ENCODE assay signal across 10 cellular contexts in the genomic region with DNA sequence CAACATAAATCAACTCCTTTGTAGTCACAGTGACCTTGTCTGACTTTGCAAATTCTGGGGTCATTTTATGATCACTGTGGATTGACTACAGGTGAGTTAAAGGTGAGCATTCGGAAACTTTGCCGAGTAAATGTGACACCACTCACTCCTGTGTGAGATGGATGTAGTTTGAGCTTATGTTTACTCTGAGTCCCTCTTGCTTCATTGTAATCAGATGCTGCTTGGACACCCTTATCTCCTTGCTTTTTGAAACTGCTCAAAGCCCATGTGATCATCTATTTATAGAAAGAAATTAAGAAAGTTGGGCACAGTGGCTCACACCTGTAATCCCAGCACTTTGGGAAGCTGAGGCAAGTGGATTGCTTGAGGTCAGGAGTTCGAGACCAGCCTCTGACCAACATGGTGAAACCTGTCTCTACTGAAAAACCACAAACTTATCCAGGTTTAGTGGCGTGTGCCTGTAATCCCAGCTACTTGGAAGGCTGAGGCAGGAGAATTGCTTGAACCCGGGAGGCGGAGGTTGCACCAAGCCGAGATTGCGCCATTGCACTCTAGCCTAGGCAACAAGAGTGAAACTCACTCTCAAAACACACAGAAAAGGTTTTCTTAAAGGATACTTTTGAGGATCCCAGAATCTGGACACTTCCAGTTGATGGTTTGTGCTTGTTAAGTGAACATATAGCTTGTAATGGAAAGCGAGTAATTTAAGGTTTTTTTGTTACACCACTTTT. TPM values are rescaled to one million over a fixed set of nuclear protein-coding genes. Genes with fewer than 3 reads are reported as not detected.
DNase-seq lines count a peak whose midpoint lies in the region; ATAC-seq and TF ChIP-seq lines count a peak whose summit lies in the region.
"Had no signal": no experiment of that assay in that cellular context is flagged by ENCODE, and none has a peak within 500 bp of the region (broad histone marks: within the 10 kb centered on the region; RNA-seq: fewer than 3 reads in every experiment).

No MANE protein-coding gene starts in this region.

- DNase-seq in stimulated activated naive CD8-positive, alpha-beta T cell treated with anti-CD3 and anti-CD28 coated beads, Interleukin-15, Interleukin-2, amounts not matched to agents 100 U/mL and 50 U/mL, for 24 hours = no peak
- no peak for DNase-seq in dorsolateral prefrontal cortex
- no peak for DNase-seq in natural killer cell
- no peak for DNase-seq in OCI-M1 (lab: John Stamatoyannopoulos, UW)
- no peak for DNase-seq in cerebellum (ENCODE audit: low spot score)
- DNase-seq in SJCRH30 = no peak
- DNase-seq: stimulated activated CD4-positive, alpha-beta T cell treated with anti-CD3 and anti-CD28 coated beads, Interleukin-1b, Interleukin-23, amount 100 ng/mL, for 48 hours had no signal

- no peaks in the 10 kb centered on the region for H3K9me3 ChIP-seq in SJCRH30 (replicated peaks)
- H3K9me3 ChIP-seq: HAP-1 had no signal

- no peak overlapping the region for H3K4me3 Mint-ChIP-seq in stimulated activated naive CD8-positive, alpha-beta T cell treated with anti-CD3 and anti-CD28 coated beads, Interleukin-15, Interleukin-2, amounts not matched to agents 100 ng/mL and 50 ng/mL, for 24 hours
- no peak overlapping the region for H3K4me3 Mint-ChIP-seq in natural killer cell

- ATAC-seq in stimulated activated naive CD8-positive, alpha-beta T cell treated with anti-CD3 and anti-CD28 coated beads, Interleukin-15, Interleukin-2, amounts not matched to agents 100 U/mL and 50 U/mL, for 24 hours = no peak
- ATAC-seq in natural killer cell = no peak
- no peak for ATAC-seq in HG03342 (IDR thresholded peaks at IDR 0.05; ENCODE audit: unreplicated experiment)

- TF ChIP-seq CTCF in dorsolateral prefrontal cortex (IDR thresholded peaks at IDR 0.05 in 54 of 56, conservative IDR thresholded peaks at IDR 0.05 in 2 of 56; ENCODE audit: low read depth in 1 of 56, partially characterized antibody in 56 of 56) = no peak
- TF ChIP-seq CTCF in natural killer cell (IDR thresholded peaks at IDR 0.05) = no peak

- H3K4me1 ChIP-seq in SJCRH30 = peaks cover 13% of the 10 kb centered on the region

- intact Hi-C loops in dorsolateral prefrontal cortex (cut with DNase I) = no loop called here
- intact Hi-C loops in natural killer cell (cut with micrococcal nuclease) = loop anchor here (10.0 kb wide), 1 partner anchor 968 kb away; no protein-coding TSS in a partner anchor

- no peaks in the 10 kb centered on the region for H3K36me3 ChIP-seq in SJCRH30

- H3K27ac Mint-ChIP-seq in stimulated activated naive CD8-positive, alpha-beta T cell treated with anti-CD3 and anti-CD28 coated beads, Interleukin-15, Interleukin-2, amounts not matched to agents 100 ng/mL and 50 ng/mL, for 24 hours = peak overlapping the region; percentile 96
- H3K27ac Mint-ChIP-seq in natural killer cell = peak overlapping the region; percentile 98 to 100

- H3K27ac ChIP-seq in dorsolateral prefrontal cortex (peak overlapping the region in 31 of 59 donors; percentile 8 to 84 (median 65)), SJCRH30 (no peak overlapping the region)

- no peaks in the 10 kb centered on the region for H3K27me3 Mint-ChIP-seq in stimulated activated naive CD8-positive, alpha-beta T cell treated with anti-CD3 and anti-CD28 coated beads, Interleukin-15, Interleukin-2, amounts not matched to agents 100 ng/mL and 50 ng/mL, for 24 hours
- H3K27me3 Mint-ChIP-seq in natural killer cell (ENCODE audit: low read depth in 2 of 2) = no peaks in the 10 kb centered on the region

- H3K4me1 Mint-ChIP-seq in stimulated activated naive CD8-positive, alpha-beta T cell treated with anti-CD3 and anti-CD28 coated beads, Interleukin-15, Interleukin-2, amounts not matched to agents 100 ng/mL and 50 ng/mL, for 24 hours (ENCODE audit: low read depth) = peaks cover 83% of the 10 kb centered on the region
- H3K4me1 Mint-ChIP-seq in natural killer cell = peaks cover 24 to 28% of the 10 kb centered on the region in 2 donors

- H3K27me3 ChIP-seq in dorsolateral prefrontal cortex (no peaks in the 10 kb centered on the region), SJCRH30 (no peaks in the 10 kb centered on the region)

- H3K36me3 Mint-ChIP-seq in stimulated activated naive CD8-positive, alpha-beta T cell treated with anti-CD3 and anti-CD28 coated beads, Interleukin-15, Interleukin-2, amounts not matched to agents 100 ng/mL and 50 ng/mL, for 24 hours (ENCODE audit: low read depth) = peaks cover 4% of the 10 kb centered on the region
- H3K36me3 Mint-ChIP-seq in natural killer cell = no peaks in the 10 kb centered on the region

- H3K9me3 Mint-ChIP-seq in stimulated activated naive CD8-positive, alpha-beta T cell treated with anti-CD3 and anti-CD28 coated beads, Interleukin-15, Interleukin-2, amounts not matched to agents 100 ng/mL and 50 ng/mL, for 24 hours = no peaks in the 10 kb centered on the region
- H3K9me3 Mint-ChIP-seq in natural killer cell = no peaks in the 10 kb centered on the region

- peak overlapping the region in 3 of 59 donors; percentile 7 to 33 (median 23) for H3K4me3 ChIP-seq in dorsolateral prefrontal cortex
- H3K4me3 ChIP-seq in SJCRH30 = no peak overlapping the region
- H3K4me3 ChIP-seq: HAP-1 had no signal

RNA-seq across cellular contexts. Expression of a gene that starts 7.2 kb away (rescaled TPM):
- total RNA-seq in dorsolateral prefrontal cortex (100 to 1,000 TPM in 3 of 120 experiments, 10 to 100 TPM in 117; 13.8 to 116 (median 36.6) TPM), natural killer cell (10 to 100 TPM; 42.0 to 67.2 (median 62.6) TPM), cerebellum (16.8 TPM)
- 11.6 and 13.8 TPM in 2 replicates for total RNA-seq in SJCRH30 (2014; rRNA removed; shearing (Covaris generic))

RNA-seq across cellular contexts. Expression of a gene that starts 32.2 kb away (rescaled TPM):
- 1 to 10 TPM in 2 of 120 experiments, under 1 TPM in 8, not detected in 110; 0.41 to 1.8 (median 0.82) TPM for total RNA-seq in dorsolateral prefrontal cortex
- total RNA-seq in natural killer cell = under 1 TPM in 1 of 3 donors, not detected in 2; 0.49 TPM
- not detected for total RNA-seq in cerebellum
- not detected in 2 replicates for total RNA-seq in SJCRH30 (2014; rRNA removed; shearing (Covaris generic))
